ENCODE assay signal across 25 cellular contexts in the genomic region with DNA sequence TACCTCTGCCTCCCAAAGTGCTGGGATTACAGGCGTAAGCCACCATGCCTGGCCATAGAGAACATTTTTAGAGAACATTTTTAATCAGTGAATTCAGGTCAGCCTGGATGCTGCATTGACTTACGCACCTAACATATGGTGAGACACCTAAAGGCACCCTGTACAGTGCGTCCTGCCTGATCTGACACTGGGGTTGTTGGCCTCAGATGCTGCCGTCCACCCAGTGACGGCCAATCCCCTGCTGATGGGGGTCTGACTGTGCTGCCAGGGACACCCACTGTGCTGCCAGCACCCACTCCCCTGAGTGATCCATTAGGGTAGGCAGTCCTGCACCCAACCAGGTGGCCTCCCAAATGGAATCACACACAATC. TPM values are rescaled to one million over a fixed set of nuclear protein-coding genes. Genes with fewer than 3 reads are reported as not detected.
DNase-seq lines count a peak whose midpoint lies in the region; ATAC-seq, FAIRE-seq and TF ChIP-seq lines count a peak whose summit lies in the region.
"Had no signal": no experiment of that assay in that cellular context is flagged by ENCODE, and none has a peak within 500 bp of the region (broad histone marks: within the 10 kb centered on the region; RNA-seq: fewer than 3 reads in every experiment).

No MANE protein-coding gene starts in this region.

- H3K36me3 Mint-ChIP-seq in mesothelial cell of epicardium: peaks cover 6% of the 10 kb centered on the region
- H3K36me3 Mint-ChIP-seq: CD14-positive monocyte had no signal

- H3K4me3 Mint-ChIP-seq in mesothelial cell of epicardium: no peak overlapping the region
- H3K4me3 Mint-ChIP-seq: CD14-positive monocyte; CD4-positive, alpha-beta T cell had no signal

- peak overlapping the region; percentile 11 for H3K27ac Mint-ChIP-seq in mesothelial cell of epicardium
- H3K27ac Mint-ChIP-seq: CD4-positive, alpha-beta T cell had no signal

- H3K4me2 ChIP-seq in osteoblast (ENCODE audit: insufficient read depth, low read length): no peak overlapping the region
- H3K4me2 ChIP-seq: A549 had no signal

- no peak for ATAC-seq in HG02759 (IDR thresholded peaks at IDR 0.05; ENCODE audit: unreplicated experiment)
- ATAC-seq: A549 had no signal

- no peak overlapping the region for H3K9ac ChIP-seq in kidney (ENCODE audit: low read length in 2 of 2)
- H3K9ac ChIP-seq: BLaER1 treated with 17β-estradiol and CSF1 and Interleukin-3, amounts not matched to agents 10 nM and 100 nM had no signal

- H3K4me3 ChIP-seq in H7 (ENCODE audit: insufficient read depth, low read depth, low read length) (no peak overlapping the region), kidney (ENCODE audit: low read length in 2 of 2) (no peak overlapping the region), osteoblast (ENCODE audit: insufficient read depth, low read length) (no peak overlapping the region)
- H3K4me3 ChIP-seq: A549; BLaER1 treated with 17β-estradiol and CSF1 and Interleukin-3, amounts not matched to agents 10 nM and 100 nM had no signal

- H3K36me3 ChIP-seq in H7 (replicated peaks; ENCODE audit: control insufficient read depth, insufficient read depth, low read length) (no peaks in the 10 kb centered on the region), kidney (ENCODE audit: control insufficient read depth in 1 of 2, insufficient read depth in 2 of 2, low read length in 2 of 2) (no peaks in the 10 kb centered on the region), osteoblast (ENCODE audit: insufficient read depth, low read length) (no peaks in the 10 kb centered on the region)
- H3K36me3 ChIP-seq: BE2C; BLaER1 treated with 17β-estradiol and CSF1 and Interleukin-3, amounts not matched to agents 10 nM and 100 nM had no signal

- no peaks in the 10 kb centered on the region for H3K79me2 ChIP-seq in osteoblast (ENCODE audit: insufficient read depth, low read length)

- H2AFZ ChIP-seq in osteoblast (ENCODE audit: low read length): no peak overlapping the region

- H3K27ac ChIP-seq in kidney (ENCODE audit: low read depth in 2 of 2, low read length in 2 of 2): no peak overlapping the region
- H3K27ac ChIP-seq in osteoblast (ENCODE audit: low read depth, low read length): no peak overlapping the region
- H3K27ac ChIP-seq: A549; BLaER1 treated with 17β-estradiol and CSF1 and Interleukin-3, amounts not matched to agents 10 nM and 100 nM had no signal

- peaks cover 37% of the 10 kb centered on the region for H3K4me1 Mint-ChIP-seq in mesothelial cell of epicardium
- H3K4me1 Mint-ChIP-seq: CD14-positive monocyte had no signal

- no peaks in the 10 kb centered on the region for H3K27me3 Mint-ChIP-seq in mesothelial cell of epicardium (ENCODE audit: low read depth)

- FAIRE-seq in kidney (lab: Jason Lieb, UNC): no peak
- FAIRE-seq: A549, GM12892, H54 had no signal

- H3K4me1 ChIP-seq in kidney (ENCODE audit: control insufficient read depth in 1 of 2, insufficient read depth in 1 of 2, low read depth in 1 of 2, low read length in 2 of 2): no peaks in the 10 kb centered on the region
- H3K4me1 ChIP-seq in osteoblast (ENCODE audit: insufficient read depth, low read length): no peaks in the 10 kb centered on the region
- H3K4me1 ChIP-seq: BE2C had no signal

- no peaks in the 10 kb centered on the region for H4K20me1 ChIP-seq in osteoblast (ENCODE audit: insufficient read depth, low read length)
- H4K20me1 ChIP-seq: BLaER1 treated with 17β-estradiol and CSF1 and Interleukin-3, amounts not matched to agents 10 nM and 100 nM had no signal

- intact Hi-C loops in kidney (cut with DNase I): no loop called here

- H3K27me3 ChIP-seq in H7 (ENCODE audit: control insufficient read depth, insufficient read depth, low read length): peaks cover 5% of the 10 kb centered on the region; the same call in 1 of the 2 replicates
- H3K27me3 ChIP-seq in osteoblast (ENCODE audit: insufficient read depth, low read length): peaks cover 16% of the 10 kb centered on the region
- H3K27me3 ChIP-seq: BE2C had no signal

- no peaks in the 10 kb centered on the region for H3K9me3 Mint-ChIP-seq in mesothelial cell of epicardium
- H3K9me3 Mint-ChIP-seq: CD14-positive monocyte; CD4-positive, alpha-beta T cell had no signal

- H3K9me3 ChIP-seq in kidney (ENCODE audit: control insufficient read depth in 1 of 2, low read length in 2 of 2): no peaks in the 10 kb centered on the region
- H3K9me3 ChIP-seq in osteoblast (ENCODE audit: low read depth, low read length): no peaks in the 10 kb centered on the region
- H3K9me3 ChIP-seq: A549; BE2C; BLaER1 treated with 17β-estradiol and CSF1 and Interleukin-3, amounts not matched to agents 10 nM and 100 nM had no signal

- TF ChIP-seq CTCF in kidney (IDR thresholded peaks at IDR 0.05; ENCODE audit: borderline replicate concordance, extremely low read depth, insufficient read depth) (no peak), mesothelial cell of epicardium (IDR thresholded peaks at IDR 0.05; ENCODE audit: unreplicated experiment) (no peak), osteoblast (IDR thresholded peaks at IDR 0.05; ENCODE audit: extremely low read depth, low read depth, low read length) (no peak)

- DNase-seq in H7: peak; percentile 28
- DNase-seq in kidney: peak; percentile 63
- no peak for DNase-seq in mesothelial cell of epicardium (ENCODE audit: low spot score in 2 of 2, unreplicated experiment in 2 of 2)
- DNase-seq in osteoblast (ENCODE audit: insufficient read length, low spot score, missing footprints): peak; percentile 53
- no peak for DNase-seq in activated CD4-positive, alpha-beta T cell treated with anti-CD3 and anti-CD28 coated beads, Interleukin-2, amount 50 U/mL, for 1 hour
- DNase-seq in NCI-H2029 treated with DMSO at 0.1 percent for 48 hours (lab: John Stamatoyannopoulos, UW): no peak
- DNase-seq: 8988T; ACHN; AML-193; BE2C; Calu3; CD4-positive, alpha-beta T cell; COR-L47; DMS53; DMS79 treated with DMSO at 0.1 percent for 48 hours; GF-D8; GOT3; HCEC 1CT had no signal

RNA-seq across cellular contexts. Expression of a gene that starts 38.5 kb away (rescaled TPM):
- 29.9 and 31.9 TPM in 2 replicates for total RNA-seq in H7 (2014; rRNA removed; shearing (Covaris generic))
- total RNA-seq in kidney: 0.38 TPM
- polyA plus RNA-seq in kidney (ENCODE audit: insufficient read depth, low read depth, low replicate concordance): 1.3 TPM
- total RNA-seq in mesothelial cell of epicardium: 64.2 to 66.4 TPM (median 65.7 TPM) in 3 replicates
- total RNA-seq in osteoblast: 0.88 and 1.1 TPM in 2 replicates
- total RNA-seq: CD4-positive, alpha-beta T cell; G401 had no signal
- polyA plus RNA-seq: CD14-positive monocyte had no signal

Comparison
In these comparisons a context has a peak if more than half of its experiments do, and no peak if none do; other contexts are left out.
1. DNase-seq: peak in H7 (single experiment), kidney (single experiment) and osteoblast (single experiment); none in mesothelial cell of epicardium (0 of 2), activated CD4-positive, alpha-beta T cell treated with anti-CD3 and anti-CD28 coated beads, Interleukin-2, amount 50 U/mL, for 1 hour (single experiment) and NCI-H2029 treated with DMSO at 0.1 percent for 48 hours (single experiment).
2. RNA of a gene that starts 38.5 kb away (total RNA-seq): 64.2 to 66.4 TPM in mesothelial cell of epicardium and 29.9 to 31.9 TPM in H7; 0.88 to 1.1 TPM in osteoblast and 0.38 TPM in kidney (single experiment); every median in the first group is over 10 times any median in the second.